In genomic region chr7:47621985-47622561, GRCh38 we compare ENCODE assay signal across 14 cellular contexts. TPM values are rescaled to one million over a fixed set of nuclear protein-coding genes. Genes with fewer than 3 reads are reported as not detected.
DNase-seq lines count a peak whose midpoint lies in the region; ATAC-seq and TF ChIP-seq lines count a peak whose summit lies in the region.
"Had no signal": no experiment of that assay in that cellular context is flagged by ENCODE, and none has a peak within 500 bp of the region (broad histone marks: within the 10 kb centered on the region; RNA-seq: fewer than 3 reads in every experiment).

No MANE protein-coding gene starts in this region.

- peak overlapping the region; percentile 42 for H2AK5ac ChIP-seq in mesenchymal stem cell (ENCODE audit: low read length, severe bottlenecking)

- peaks cover 48 to 67% of the 10 kb centered on the region in 2 donors for H3K4me1 Mint-ChIP-seq in stimulated activated naive B cell treated with anti-CD40 and anti-IgM and Interleukin-4, amounts not matched to agents 10 μg/mL and 1 μg/mL and 100 μg/mL, for 72 hours

- intact Hi-C loops in body of pancreas (cut with DNase I) (no loop called here), left lung (cut with DNase I) (no loop called here)

- H2BK120ac ChIP-seq in mesenchymal stem cell (ENCODE audit: low read depth, low read length): peak overlapping the region; percentile 95

- H2BK12ac ChIP-seq in mesenchymal stem cell (ENCODE audit: low read length in 2 of 2): peak overlapping the region; percentile 97 to 100

- peaks cover 0 to 8% of the 10 kb centered on the region in 2 donors for H3K27me3 Mint-ChIP-seq in stimulated activated naive B cell treated with anti-CD40 and anti-IgM and Interleukin-4, amounts not matched to agents 10 μg/mL and 1 μg/mL and 100 μg/mL, for 72 hours
- H3K27me3 Mint-ChIP-seq: naive thymus-derived CD8-positive, alpha-beta T cell had no signal

- H3K4me3 ChIP-seq in body of pancreas (no peak overlapping the region), mesenchymal stem cell (ENCODE audit: insufficient read depth in 1 of 2, low read depth in 1 of 2, low read length in 2 of 2) (peak overlapping the region in 1 of 2 experiments; percentile 29), left lung (no peak overlapping the region)
- H3K4me3 ChIP-seq: cardiac muscle cell had no signal

- H3K4me2 ChIP-seq in mesenchymal stem cell (ENCODE audit: low read length, poor library complexity, severe bottlenecking): no peak overlapping the region

- peak overlapping the region; percentile 94 for H4K8ac ChIP-seq in mesenchymal stem cell (ENCODE audit: low read length)

- H3K4me1 ChIP-seq in body of pancreas: peaks cover 21% of the 10 kb centered on the region
- H3K4me1 ChIP-seq in mesenchymal stem cell (ENCODE audit: control insufficient read depth, insufficient read depth, low read depth, low read length): peaks cover 15% of the 10 kb centered on the region
- peaks cover 5 to 20% of the 10 kb centered on the region in 2 donors for H3K4me1 ChIP-seq in left lung

- H3K79me1 ChIP-seq in mesenchymal stem cell (replicated peaks; ENCODE audit: low read length, poor library complexity, severe bottlenecking): no peaks in the 10 kb centered on the region

- peak overlapping the region; percentile 66 for H3K9ac ChIP-seq in mesenchymal stem cell (ENCODE audit: low read length)

- H3K18ac ChIP-seq in mesenchymal stem cell (ENCODE audit: low read depth in 1 of 2, low read length in 2 of 2): peak overlapping the region; percentile 81 to 100

- WGBS in body of pancreas, 2 donors: 83 to 84% methylated on average over 14 of the region's 14 CpGs
- WGBS in mesenchymal stem cell: 92% methylated on average over 12 of the region's 14 CpGs

- peak overlapping the region; percentile 95 for H2BK15ac ChIP-seq in mesenchymal stem cell (ENCODE audit: low read depth, poor library complexity, severe bottlenecking)

- H3K9me3 ChIP-seq in body of pancreas (no peaks in the 10 kb centered on the region), mesenchymal stem cell (ENCODE audit: control insufficient read depth, low read length) (no peaks in the 10 kb centered on the region), left lung (no peaks in the 10 kb centered on the region)

- H3K36me3 Mint-ChIP-seq in stimulated activated naive B cell treated with anti-CD40 and anti-IgM and Interleukin-4, amounts not matched to agents 10 μg/mL and 1 μg/mL and 100 μg/mL, for 72 hours: no peaks in the 10 kb centered on the region
- H3K36me3 Mint-ChIP-seq: CD14-positive monocyte; naive thymus-derived CD8-positive, alpha-beta T cell had no signal

- peak overlapping the region; percentile 21 for H2BK5ac ChIP-seq in mesenchymal stem cell (ENCODE audit: low read depth, low read length, poor library complexity, severe bottlenecking)

- peak overlapping the region in 1 of 2 donors; percentile 33 for H3K4me3 Mint-ChIP-seq in stimulated activated naive B cell treated with anti-CD40 and anti-IgM and Interleukin-4, amounts not matched to agents 10 μg/mL and 1 μg/mL and 100 μg/mL, for 72 hours
- H3K4me3 Mint-ChIP-seq: CD14-positive monocyte; naive thymus-derived CD8-positive, alpha-beta T cell; T-helper 1 cell treated with Interleukin-12 subunit alpha and Interleukin-12 subunit beta and Interleukin-4 antibody, amounts not matched to agents 30 μg/mL and 1 μg/mL, for 36 hours had no signal

- ATAC-seq in body of pancreas: no peak
- no peak for ATAC-seq in stimulated activated naive B cell treated with anti-CD40 and anti-IgM and Interleukin-4, amounts not matched to agents 10 μg/mL and 1 μg/mL and 100 μg/mL, for 72 hours (replicated peaks)
- no peak for ATAC-seq in GM19328 (IDR thresholded peaks at IDR 0.05; ENCODE audit: unreplicated experiment)
- ATAC-seq in HG02759 (IDR thresholded peaks at IDR 0.05; ENCODE audit: unreplicated experiment): no peak
- ATAC-seq in HG02610 (IDR thresholded peaks at IDR 0.05; ENCODE audit: unreplicated experiment): no peak
- ATAC-seq in left lung: no peak

- DNase-seq in body of pancreas: no peak
- DNase-seq in mesenchymal stem cell: no peak
- DNase-seq in stimulated activated naive B cell treated with anti-CD40 and anti-IgM and Interleukin-4, amounts not matched to agents 10 μg/mL and 1 μg/mL and 100 μg/mL, for 72 hours: no peak
- DNase-seq in left lung: no peak
- DNase-seq: activated CD4-positive, alpha-beta T cell treated with anti-CD3 and anti-CD28 coated beads, Interleukin-2, amount 50 U/mL, for 4 hours; activated effector memory CD4-positive, alpha-beta T cell treated with Interleukin-2 at 50 U/mL for 16 hours had no signal

- peak overlapping the region in 1 of 2 experiments; percentile 96 for H3K14ac ChIP-seq in mesenchymal stem cell (ENCODE audit: low read length in 2 of 2)

- H3K27ac Mint-ChIP-seq in stimulated activated naive B cell treated with anti-CD40 and anti-IgM and Interleukin-4, amounts not matched to agents 10 μg/mL and 1 μg/mL and 100 μg/mL, for 72 hours: peak overlapping the region; percentile 75
- H3K27ac Mint-ChIP-seq: T-helper 1 cell treated with Interleukin-12 subunit alpha and Interleukin-12 subunit beta and Interleukin-4 antibody, amounts not matched to agents 30 μg/mL and 1 μg/mL, for 36 hours had no signal

- no peaks in the 10 kb centered on the region for H3K27me3 ChIP-seq in body of pancreas
- H3K27me3 ChIP-seq in mesenchymal stem cell (ENCODE audit: control insufficient read depth in 1 of 2, insufficient read depth in 1 of 2, low read length in 2 of 2): peaks cover 0 to 52% of the 10 kb centered on the region in 2 experiments
- no peaks in the 10 kb centered on the region for H3K27me3 ChIP-seq in left lung
- H3K27me3 ChIP-seq: cardiac muscle cell had no signal

- H3K36me3 ChIP-seq in body of pancreas (replicated peaks in 1 of 2; ENCODE audit: insufficient read depth in 1 of 2, low read depth in 2 of 2) (no peaks in the 10 kb centered on the region), mesenchymal stem cell (ENCODE audit: control insufficient read depth in 1 of 2, insufficient read depth in 2 of 2, low read depth in 1 of 2, low read length in 2 of 2) (no peaks in the 10 kb centered on the region), left lung (no peaks in the 10 kb centered on the region)
- H3K36me3 ChIP-seq: cardiac muscle cell had no signal

- no peak overlapping the region for H2AFZ ChIP-seq in mesenchymal stem cell (ENCODE audit: low read depth, low read length)

- H3K23ac ChIP-seq in mesenchymal stem cell (ENCODE audit: low read length in 2 of 2): peak overlapping the region in 1 of 2 experiments; percentile 70

- H3K9me3 Mint-ChIP-seq in stimulated activated naive B cell treated with anti-CD40 and anti-IgM and Interleukin-4, amounts not matched to agents 10 μg/mL and 1 μg/mL and 100 μg/mL, for 72 hours: no peaks in the 10 kb centered on the region
- H3K9me3 Mint-ChIP-seq: CD14-positive monocyte; naive thymus-derived CD8-positive, alpha-beta T cell; T-helper 1 cell treated with Interleukin-12 subunit alpha and Interleukin-12 subunit beta and Interleukin-4 antibody, amounts not matched to agents 30 μg/mL and 1 μg/mL, for 36 hours had no signal

- TF ChIP-seq POLR2A in GM19099 (IDR thresholded peaks at IDR 0.05; ENCODE audit: extremely low read depth, insufficient read length, low read depth): peak; percentile 35
- TF ChIP-seq POLR2A in body of pancreas (IDR thresholded peaks at IDR 0.05): no peak

- H4K91ac ChIP-seq in mesenchymal stem cell (ENCODE audit: low read length): peak overlapping the region; percentile 91

- TF ChIP-seq CTCF in body of pancreas (IDR thresholded peaks at IDR 0.05) (no peak), left lung (IDR thresholded peaks at IDR 0.05) (no peak)

- H3K4ac ChIP-seq in mesenchymal stem cell (ENCODE audit: low read depth in 1 of 2, low read length in 2 of 2): peak overlapping the region; percentile 75 to 96

- H3K27ac ChIP-seq in body of pancreas (peak overlapping the region in 3 of 4 donors; percentile 28 to 75 (median 56)), mesenchymal stem cell (ENCODE audit: low read length, poor library complexity, severe bottlenecking) (peak overlapping the region; percentile 93), left lung (peak overlapping the region in 1 of 2 donors; percentile 56)

RNA-seq across cellular contexts. Expression of gene TNS3, which starts 40.2 kb away (rescaled TPM):
- total RNA-seq in body of pancreas: 100 to 1,000 TPM; 100 to 265 TPM
- polyA plus RNA-seq in mesenchymal stem cell (2013, experiment 1 of 2): 142 TPM
- polyA plus RNA-seq in mesenchymal stem cell (2013, experiment 2 of 2): 136 TPM
- total RNA-seq in left lung: 100 to 1,000 TPM; 126 to 151 TPM
- polyA plus RNA-seq: naive thymus-derived CD8-positive, alpha-beta T cell had no signal
